ENCODE assay signal across 1 cellular context in genomic region chr18:9919564-9920232, GRCh38.
TF ChIP-seq lines count a peak whose summit lies in the region.

No MANE protein-coding gene starts in this region.

TF ChIP-seq in K562, 482 proteins besides CTCF, POLR2A, EP300 and RAD21:
- 0 out of 2 replicates have a peak, but pooled peaks have one; percentile 38 for TF ChIP-seq NFATC3 (IDR thresholded peaks at IDR 0.05)
- TF ChIP-seq ZNF445 (CRISPR knock-in tag; IDR thresholded peaks at IDR 0.05; ENCODE audit: low read depth): no peak
- TF ChIP-seq SUPT5H (IDR thresholded peaks at IDR 0.05): peak; percentile 55; the same call in 1 of the 2 replicates
- TF ChIP-seq ZNF324 (CRISPR knock-in tag; IDR thresholded peaks at IDR 0.05): no peak
- TF ChIP-seq BRD4 (IDR thresholded peaks at IDR 0.05): peak; percentile 50; the same call in 1 of the 2 replicates
- no peak for TF ChIP-seq ZNF589 (CRISPR knock-in tag; IDR thresholded peaks at IDR 0.05; ENCODE audit: low read depth)
- TF ChIP-seq HMBOX1 (IDR thresholded peaks at IDR 0.05): peak; percentile 90
- TF ChIP-seq ARID2 (IDR thresholded peaks at IDR 0.05): peak; percentile 63; the same call in 1 of the 2 replicates
- 0 out of 2 replicates have a peak, but pooled peaks have one; percentile 32 for TF ChIP-seq EHMT2 (IDR thresholded peaks at IDR 0.05)
- 0 out of 2 replicates have a peak, but pooled peaks have one; percentile 16 for TF ChIP-seq SMARCE1 (IDR thresholded peaks at IDR 0.05)
- TF ChIP-seq MXD1 (CRISPR knock-in tag; IDR thresholded peaks at IDR 0.05; ENCODE audit: borderline replicate concordance, poor library complexity, severe bottlenecking): no peak
- peak; percentile 24; the same call in 1 of the 2 replicates for TF ChIP-seq SMARCA5 (IDR thresholded peaks at IDR 0.05)
- TF ChIP-seq, protein P1, sequence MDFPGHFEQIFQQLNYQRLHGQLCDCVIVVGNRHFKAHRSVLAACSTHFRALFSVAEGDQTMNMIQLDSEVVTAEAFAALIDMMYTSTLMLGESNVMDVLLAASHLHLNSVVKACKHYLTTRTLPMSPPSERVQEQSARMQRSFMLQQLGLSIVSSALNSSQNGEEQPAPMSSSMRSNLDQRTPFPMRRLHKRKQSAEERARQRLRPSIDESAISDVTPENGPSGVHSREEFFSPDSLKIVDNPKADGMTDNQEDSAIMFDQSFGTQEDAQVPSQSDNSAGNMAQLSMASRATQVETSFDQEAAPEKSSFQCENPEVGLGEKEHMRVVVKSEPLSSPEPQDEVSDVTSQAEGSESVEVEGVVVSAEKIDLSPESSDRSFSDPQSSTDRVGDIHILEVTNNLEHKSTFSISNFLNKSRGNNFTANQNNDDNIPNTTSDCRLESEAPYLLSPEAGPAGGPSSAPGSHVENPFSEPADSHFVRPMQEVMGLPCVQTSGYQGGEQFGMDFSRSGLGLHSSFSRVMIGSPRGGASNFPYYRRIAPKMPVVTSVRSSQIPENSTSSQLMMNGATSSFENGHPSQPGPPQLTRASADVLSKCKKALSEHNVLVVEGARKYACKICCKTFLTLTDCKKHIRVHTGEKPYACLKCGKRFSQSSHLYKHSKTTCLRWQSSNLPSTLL (IDR thresholded peaks at IDR 0.05): 0 out of 2 replicates have a peak, but pooled peaks have one; percentile 34
- no peak for TF ChIP-seq ZNF764 (CRISPR knock-in tag; IDR thresholded peaks at IDR 0.05; ENCODE audit: low read depth)
- TF ChIP-seq NR2C1 (IDR thresholded peaks at IDR 0.05): no peak
- TF ChIP-seq NR2C1 (tag; IDR thresholded peaks at IDR 0.05): 0 out of 2 replicates have a peak, but pooled peaks have one; percentile 18
- peak; percentile 55; the same call in 1 of the 2 replicates for TF ChIP-seq NKRF (IDR thresholded peaks at IDR 0.05; ENCODE audit: borderline replicate concordance)
- no peak for TF ChIP-seq NR4A1 (CRISPR knock-in tag; IDR thresholded peaks at IDR 0.05)
- 0 out of 2 replicates have a peak, but pooled peaks have one; percentile 24 for TF ChIP-seq NR4A1 (tag; IDR thresholded peaks at IDR 0.05)
- no peak for TF ChIP-seq ZNF41 (CRISPR knock-in tag; conservative IDR thresholded peaks at IDR 0.05)
- TF ChIP-seq TRIM24 (IDR thresholded peaks at IDR 0.05): 0 out of 4 replicates have a peak, but pooled peaks of 1 of the 2 experiments have one; percentile 18
- peak; percentile 3 for TF ChIP-seq MEIS2 (IDR thresholded peaks at IDR 0.05; ENCODE audit: partially characterized antibody)
- TF ChIP-seq MLLT1 (IDR thresholded peaks at IDR 0.05): peak in 1 of 2 experiments; percentile 86; a peak in 3 of 4 replicates
- TF ChIP-seq, protein P2, sequence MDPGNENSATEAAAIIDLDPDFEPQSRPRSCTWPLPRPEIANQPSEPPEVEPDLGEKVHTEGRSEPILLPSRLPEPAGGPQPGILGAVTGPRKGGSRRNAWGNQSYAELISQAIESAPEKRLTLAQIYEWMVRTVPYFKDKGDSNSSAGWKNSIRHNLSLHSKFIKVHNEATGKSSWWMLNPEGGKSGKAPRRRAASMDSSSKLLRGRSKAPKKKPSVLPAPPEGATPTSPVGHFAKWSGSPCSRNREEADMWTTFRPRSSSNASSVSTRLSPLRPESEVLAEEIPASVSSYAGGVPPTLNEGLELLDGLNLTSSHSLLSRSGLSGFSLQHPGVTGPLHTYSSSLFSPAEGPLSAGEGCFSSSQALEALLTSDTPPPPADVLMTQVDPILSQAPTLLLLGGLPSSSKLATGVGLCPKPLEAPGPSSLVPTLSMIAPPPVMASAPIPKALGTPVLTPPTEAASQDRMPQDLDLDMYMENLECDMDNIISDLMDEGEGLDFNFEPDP (CRISPR knock-in tag; IDR thresholded peaks at IDR 0.05): no peak
- no peak for TF ChIP-seq ZNF165 (CRISPR knock-in tag; IDR thresholded peaks at IDR 0.05; ENCODE audit: borderline replicate concordance)
- no peak for TF ChIP-seq ZNF699 (CRISPR knock-in tag; IDR thresholded peaks at IDR 0.05; ENCODE audit: insufficient replicate concordance)
- TF ChIP-seq RBM34 (IDR thresholded peaks at IDR 0.05; ENCODE audit: borderline replicate concordance, insufficient read depth, low read length): no peak
- TF ChIP-seq ZBTB40 (IDR thresholded peaks at IDR 0.05): peak; percentile 40; the same call in 1 of the 2 replicates
- TF ChIP-seq ZBTB40 (CRISPR knock-in tag; IDR thresholded peaks at IDR 0.05): no peak
- peak; percentile 37; the same call in 1 of the 2 replicates for TF ChIP-seq POLR2G (IDR thresholded peaks at IDR 0.05; ENCODE audit: low read depth, low read length)
- TF ChIP-seq, protein P3, sequence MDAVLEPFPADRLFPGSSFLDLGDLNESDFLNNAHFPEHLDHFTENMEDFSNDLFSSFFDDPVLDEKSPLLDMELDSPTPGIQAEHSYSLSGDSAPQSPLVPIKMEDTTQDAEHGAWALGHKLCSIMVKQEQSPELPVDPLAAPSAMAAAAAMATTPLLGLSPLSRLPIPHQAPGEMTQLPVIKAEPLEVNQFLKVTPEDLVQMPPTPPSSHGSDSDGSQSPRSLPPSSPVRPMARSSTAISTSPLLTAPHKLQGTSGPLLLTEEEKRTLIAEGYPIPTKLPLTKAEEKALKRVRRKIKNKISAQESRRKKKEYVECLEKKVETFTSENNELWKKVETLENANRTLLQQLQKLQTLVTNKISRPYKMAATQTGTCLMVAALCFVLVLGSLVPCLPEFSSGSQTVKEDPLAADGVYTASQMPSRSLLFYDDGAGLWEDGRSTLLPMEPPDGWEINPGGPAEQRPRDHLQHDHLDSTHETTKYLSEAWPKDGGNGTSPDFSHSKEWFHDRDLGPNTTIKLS (IDR thresholded peaks at IDR 0.05; ENCODE audit: borderline replicate concordance, low read depth): no peak
- 0 out of 2 replicates have a peak, but pooled peaks have one; percentile 8 for TF ChIP-seq JUND (IDR thresholded peaks at IDR 0.05; ENCODE audit: borderline replicate concordance, low read depth, low read length)
- no peak for TF ChIP-seq JUND (tag; IDR thresholded peaks at IDR 0.05; ENCODE audit: borderline replicate concordance, low read depth, low read length)
TF ChIP-seq in K562: peak in this region for 18.
